In the genomic region with DNA sequence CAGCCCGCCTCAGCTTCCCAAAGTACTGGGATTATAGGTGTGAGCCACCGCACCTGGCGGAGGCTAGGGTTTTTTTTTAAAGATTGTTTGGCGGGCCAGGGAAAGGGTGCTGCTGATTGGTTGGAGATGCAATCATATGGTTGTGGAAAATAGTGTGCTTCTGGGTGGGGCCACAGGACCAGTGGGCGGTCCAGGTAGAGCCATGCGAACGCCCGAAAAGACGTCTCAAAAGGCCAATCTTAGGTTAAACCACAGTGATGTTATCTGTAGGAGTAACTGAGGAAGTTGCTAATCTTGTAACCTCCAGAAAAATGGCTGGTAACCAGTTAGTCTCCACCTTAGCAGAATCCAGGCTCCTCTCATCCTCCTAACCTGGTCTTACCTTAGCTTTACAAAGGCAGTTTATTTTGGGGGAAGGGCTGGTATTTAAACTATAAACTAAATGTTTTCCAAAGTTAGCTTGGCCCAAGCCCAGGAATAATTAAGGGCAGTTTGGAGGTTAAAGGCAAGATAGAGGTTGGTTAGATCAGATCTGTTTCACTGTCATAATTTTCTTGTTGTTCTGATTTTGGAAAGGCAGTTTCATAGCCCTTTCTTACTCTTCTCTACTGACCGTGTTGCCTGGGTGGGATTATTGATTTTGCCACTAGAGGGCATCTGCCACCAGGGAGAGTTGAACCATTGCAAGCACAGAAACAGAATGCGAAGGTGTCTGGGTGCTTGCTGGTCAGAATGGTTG, we compare ENCODE assay signal across 9 cellular contexts.
DNase-seq lines count a peak whose midpoint lies in the region; ATAC-seq and TF ChIP-seq lines count a peak whose summit lies in the region.
"Had no signal": no experiment of that assay in that cellular context is flagged by ENCODE, and none has a peak within 500 bp of the region (broad histone marks: within the 10 kb centered on the region; RNA-seq: fewer than 3 reads in every experiment).

No MANE protein-coding gene starts in this region.

- peaks cover 0 to 6% (median 0%) of the 10 kb centered on the region in 4 donors for H3K4me1 ChIP-seq in esophagus muscularis mucosa

- TF ChIP-seq CTCF in esophagus muscularis mucosa (IDR thresholded peaks at IDR 0.05), result peak; percentile 61 to 91 (median 66)

- H3K4me1 Mint-ChIP-seq in natural killer cell treated with Interleukin-12 subunit alpha and Interleukin-12 subunit beta and Interleukin-15 and Interleukin-18, amount 100 ng/mL, for 72 hours (ENCODE audit: low read depth in 2 of 2), result peaks cover 5 to 10% of the 10 kb centered on the region in 2 donors
- H3K4me1 Mint-ChIP-seq: activated naive CD4-positive, alpha-beta T cell treated with anti-CD3 and anti-CD28 coated beads, Interleukin-2, amount 50 U/mL, for 24 hours had no signal

- intact Hi-C loops in esophagus muscularis mucosa (cut with DNase I), result loop anchor here (1.0 kb wide), 1 partner anchor 340 kb away; no protein-coding TSS in a partner anchor

- no peaks in the 10 kb centered on the region for H3K27me3 Mint-ChIP-seq in natural killer cell treated with Interleukin-12 subunit alpha and Interleukin-12 subunit beta and Interleukin-15 and Interleukin-18, amount 100 ng/mL, for 72 hours
- H3K27me3 Mint-ChIP-seq: activated naive CD4-positive, alpha-beta T cell treated with anti-CD3 and anti-CD28 coated beads, Interleukin-2, amount 50 U/mL, for 24 hours had no signal

- no peak overlapping the region for H3K27ac Mint-ChIP-seq in natural killer cell treated with Interleukin-12 subunit alpha and Interleukin-12 subunit beta and Interleukin-15 and Interleukin-18, amount 100 ng/mL, for 72 hours
- H3K27ac Mint-ChIP-seq: activated naive CD4-positive, alpha-beta T cell treated with anti-CD3 and anti-CD28 coated beads, Interleukin-2, amount 50 U/mL, for 24 hours had no signal

- H3K27ac ChIP-seq in esophagus muscularis mucosa (replicated peaks in 1 of 4) (no peak overlapping the region), substantia nigra (ENCODE audit: low read depth, low read length, poor library complexity, severe bottlenecking) (no peak overlapping the region)

- peaks cover 0 to 10% (median 0%) of the 10 kb centered on the region in 4 donors for H3K36me3 ChIP-seq in esophagus muscularis mucosa

- TF ChIP-seq POLR2A in esophagus muscularis mucosa (IDR thresholded peaks at IDR 0.05; ENCODE audit: low read depth), result no peak

- TF ChIP-seq EP300 in esophagus muscularis mucosa (IDR thresholded peaks at IDR 0.05), result no peak

- WGBS in esophagus muscularis mucosa, result 80% methylated on average over 11 of the region's 11 CpGs

- peaks cover 0 to 10% (median 0%) of the 10 kb centered on the region in 4 donors for H3K27me3 ChIP-seq in esophagus muscularis mucosa

- DNase-seq in DMS53 (lab: John Stamatoyannopoulos, UW) (peak; percentile 75), NOMO-1 treated with DMSO at 0.1 percent for 48 hours (lab: John Stamatoyannopoulos, UW; ENCODE audit: unreplicated experiment) (peak; percentile 23), esophagus muscularis mucosa (ENCODE audit: extremely low spot score) (no peak), substantia nigra (lab: John Stamatoyannopoulos, UW) (peak in 29 of 49 donors; percentile 0 to 50 (median 19)), cerebellar nuclear complex (lab: John Stamatoyannopoulos, UW) (no peak)
- peak; percentile 50 for DNase-seq in activated CD8-positive, alpha-beta memory T cell treated with anti-CD3 and anti-CD28 coated beads, Interleukin-2, amount 50 U/mL, for 4 hours
- DNase-seq in natural killer cell treated with Interleukin-12 subunit alpha and Interleukin-12 subunit beta and Interleukin-15 and Interleukin-18, amount 100 ng/mL, for 72 hours (ENCODE audit: low spot score), result peak; percentile 75

- no peak overlapping the region for H3K4me3 Mint-ChIP-seq in natural killer cell treated with Interleukin-12 subunit alpha and Interleukin-12 subunit beta and Interleukin-15 and Interleukin-18, amount 100 ng/mL, for 72 hours
- H3K4me3 Mint-ChIP-seq: activated naive CD4-positive, alpha-beta T cell treated with anti-CD3 and anti-CD28 coated beads, Interleukin-2, amount 50 U/mL, for 24 hours had no signal

- no peaks in the 10 kb centered on the region for H3K9me3 ChIP-seq in esophagus muscularis mucosa

- H3K9me3 Mint-ChIP-seq in natural killer cell treated with Interleukin-12 subunit alpha and Interleukin-12 subunit beta and Interleukin-15 and Interleukin-18, amount 100 ng/mL, for 72 hours, result no peaks in the 10 kb centered on the region
- H3K9me3 Mint-ChIP-seq: activated naive CD4-positive, alpha-beta T cell treated with anti-CD3 and anti-CD28 coated beads, Interleukin-2, amount 50 U/mL, for 24 hours had no signal

- peaks cover 9% of the 10 kb centered on the region for H3K36me3 Mint-ChIP-seq in natural killer cell treated with Interleukin-12 subunit alpha and Interleukin-12 subunit beta and Interleukin-15 and Interleukin-18, amount 100 ng/mL, for 72 hours
- H3K36me3 Mint-ChIP-seq: activated naive CD4-positive, alpha-beta T cell treated with anti-CD3 and anti-CD28 coated beads, Interleukin-2, amount 50 U/mL, for 24 hours had no signal

- peak; percentile 54 for ATAC-seq in HG02571 (IDR thresholded peaks at IDR 0.05; ENCODE audit: unreplicated experiment)
- ATAC-seq in natural killer cell treated with Interleukin-12 subunit alpha and Interleukin-12 subunit beta and Interleukin-15 and Interleukin-18, amount 100 ng/mL, for 72 hours, result peak; percentile 72 to 73

- H3K4me3 ChIP-seq in esophagus muscularis mucosa, result no peak overlapping the region

Comparison
In these comparisons a context has a peak if more than half of its experiments do, and no peak if none do; other contexts are left out.
1. DNase-seq: peak in DMS53 (single experiment), NOMO-1 treated with DMSO at 0.1 percent for 48 hours (single experiment), activated CD8-positive, alpha-beta memory T cell treated with anti-CD3 and anti-CD28 coated beads, Interleukin-2, amount 50 U/mL, for 4 hours (single experiment), natural killer cell treated with Interleukin-12 subunit alpha and Interleukin-12 subunit beta and Interleukin-15 and Interleukin-18, amount 100 ng/mL, for 72 hours (single experiment) and substantia nigra (29 of 49); none in esophagus muscularis mucosa (single experiment) and cerebellar nuclear complex (0 of 2).